In the genomic region with DNA sequence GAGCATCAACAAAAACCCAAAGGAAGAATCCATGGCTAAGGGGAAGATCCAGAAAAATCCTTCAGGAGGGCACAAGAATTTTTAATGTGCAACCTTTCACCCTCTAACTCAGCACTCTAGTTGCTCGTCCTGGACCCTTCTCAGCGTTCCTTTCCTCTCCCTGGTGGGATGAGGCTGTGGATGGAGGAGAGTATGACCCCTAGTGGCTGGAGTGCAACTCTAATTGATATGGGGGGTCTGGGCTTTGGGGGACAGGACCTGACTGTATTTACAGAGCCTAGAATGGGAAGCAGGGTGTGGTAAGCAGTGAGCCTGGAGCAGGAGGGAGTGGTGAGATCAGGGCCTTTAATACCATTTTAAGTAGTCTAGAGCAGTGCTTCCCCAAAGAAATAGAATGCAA, we compare ENCODE assay signal across 10 cellular contexts.
DNase-seq lines count a peak whose midpoint lies in the region; ATAC-seq and TF ChIP-seq lines count a peak whose summit lies in the region.
"Had no signal": no experiment of that assay in that cellular context is flagged by ENCODE, and none has a peak within 500 bp of the region (broad histone marks: within the 10 kb centered on the region; RNA-seq: fewer than 3 reads in every experiment).

No MANE protein-coding gene starts in this region.

- H3K9me3 Mint-ChIP-seq in endothelial cell (ENCODE audit: unreplicated experiment), result no peaks in the 10 kb centered on the region
- H3K9me3 Mint-ChIP-seq in osteocyte (ENCODE audit: unreplicated experiment), result no peaks in the 10 kb centered on the region

- H3K27me3 ChIP-seq in effector memory CD4-positive, alpha-beta T cell (replicated peaks; ENCODE audit: control insufficient read depth, insufficient read depth, low read length, poor library complexity, severe bottlenecking), result no peaks in the 10 kb centered on the region

- H3K4me3 ChIP-seq in effector memory CD4-positive, alpha-beta T cell (ENCODE audit: insufficient read depth, low read depth, low read length, poor library complexity, severe bottlenecking), result no peak overlapping the region

- no peak overlapping the region for H3K27ac ChIP-seq in effector memory CD4-positive, alpha-beta T cell (ENCODE audit: insufficient read depth, low read length, poor library complexity, severe bottlenecking)

- H3K9me3 ChIP-seq in effector memory CD4-positive, alpha-beta T cell (ENCODE audit: control insufficient read depth, low read length), result no peaks in the 10 kb centered on the region

- no peaks in the 10 kb centered on the region for H3K36me3 ChIP-seq in effector memory CD4-positive, alpha-beta T cell (ENCODE audit: control insufficient read depth, insufficient read depth, low read length)

- peak; percentile 55 for TF ChIP-seq CTCF in GM12873 (IDR thresholded peaks at IDR 0.05; ENCODE audit: insufficient read depth, low read depth, low read length, missing control alignments)
- peak; percentile 40 for TF ChIP-seq CTCF in endothelial cell (IDR thresholded peaks at IDR 0.05; ENCODE audit: unreplicated experiment)
- TF ChIP-seq CTCF in osteocyte (IDR thresholded peaks at IDR 0.05), result peak; percentile 40

- no peak for ATAC-seq in HG02870 (IDR thresholded peaks at IDR 0.05; ENCODE audit: unreplicated experiment)
- ATAC-seq: left colon had no signal

- H3K27ac Mint-ChIP-seq in endothelial cell (ENCODE audit: unreplicated experiment) (no peak overlapping the region), osteocyte (ENCODE audit: unreplicated experiment) (no peak overlapping the region)

- H3K4me1 Mint-ChIP-seq in endothelial cell (ENCODE audit: unreplicated experiment) (peaks cover 14% of the 10 kb centered on the region), osteocyte (ENCODE audit: unreplicated experiment) (no peaks in the 10 kb centered on the region)

- DNase-seq in NCI-H460 (ENCODE audit: extremely low read depth, low read depth) (peak; percentile 18), endothelial cell (ENCODE audit: low spot score) (peak; percentile 26), osteocyte (ENCODE audit: extremely low spot score, unreplicated experiment) (no peak), mesenteric fat pad (ENCODE audit: low spot score) (no peak)
- no peak for DNase-seq in effector memory CD4-positive, alpha-beta T cell
- DNase-seq in activated CD4-positive, CD25-positive, alpha-beta regulatory T cell (lab: John Stamatoyannopoulos, UW), result no peak
- DNase-seq: left colon, SHP77 treated with DMSO at 0.1 percent for 48 hours had no signal

- H3K27me3 Mint-ChIP-seq in endothelial cell (ENCODE audit: unreplicated experiment) (peaks cover 5% of the 10 kb centered on the region), osteocyte (ENCODE audit: unreplicated experiment) (peaks cover 31% of the 10 kb centered on the region)

- H3K36me3 Mint-ChIP-seq in endothelial cell (ENCODE audit: low read depth, unreplicated experiment) (no peaks in the 10 kb centered on the region), osteocyte (ENCODE audit: unreplicated experiment) (no peaks in the 10 kb centered on the region)

- no peak overlapping the region for H3K4me3 Mint-ChIP-seq in endothelial cell (ENCODE audit: unreplicated experiment)
- no peak overlapping the region for H3K4me3 Mint-ChIP-seq in osteocyte (ENCODE audit: unreplicated experiment)

- no peaks in the 10 kb centered on the region for H3K4me1 ChIP-seq in effector memory CD4-positive, alpha-beta T cell (ENCODE audit: control insufficient read depth, insufficient read depth, low read length, poor library complexity, severe bottlenecking)

Comparison
In these comparisons a context has a peak if more than half of its experiments do, and no peak if none do; other contexts are left out.
1. DNase-seq: peak in NCI-H460 (single experiment) and endothelial cell (single experiment); none in osteocyte (single experiment), mesenteric fat pad (single experiment), effector memory CD4-positive, alpha-beta T cell (0 of 3) and activated CD4-positive, CD25-positive, alpha-beta regulatory T cell (0 of 4).
2. Peak in every context shown above with its lines, with median percentiles within 50 percentile points of each other: CTCF ChIP-seq.